In genomic region chr3:156816794-156817741, GRCh38 we compare ENCODE assay signal across 8 cellular contexts. TPM values are rescaled to one million over a fixed set of nuclear protein-coding genes. Genes with fewer than 3 reads are reported as not detected.
A peak's percentile ranks its signal among the peaks of the same experiment; 100 is the strongest.
DNase-seq lines count a peak whose midpoint lies in the region; ATAC-seq and TF ChIP-seq lines count a peak whose summit lies in the region.

No MANE protein-coding gene starts in this region.

- peak; percentile 66 for TF ChIP-seq POLR2A in GM19193 (IDR thresholded peaks at IDR 0.05; ENCODE audit: extremely low read depth, insufficient read depth, insufficient read length)

- DNase-seq in C1 segment of cervical spinal cord (lab: John Stamatoyannopoulos, UW) (peak; percentile 26 to 84 (median 59)), NCI-H748 treated with DMSO at 0.1 percent for 48 hours (lab: John Stamatoyannopoulos, UW) (peak; percentile 55), mesenteric fat pad (ENCODE audit: low spot score) (peak; percentile 95)
- peak; percentile 54 to 80 (median 63) for DNase-seq in activated CD8-positive, alpha-beta memory T cell treated with anti-CD3 and anti-CD28 coated beads for 48 hours (ENCODE audit: low read depth in 2 of 3, low spot score in 2 of 3)
- DNase-seq in effector memory CD8-positive, alpha-beta T cell: peak; percentile 74 to 75 (median 75)
- peak; percentile 71 for DNase-seq in stimulated activated CD8-positive, alpha-beta memory T cell treated with anti-CD3 and anti-CD28 coated beads, Interleukin-15, amount 100 ng/mL, for 24 hours (ENCODE audit: low read depth)

- peak overlapping the region; percentile 90 to 91 for H3K4me3 Mint-ChIP-seq in effector memory CD8-positive, alpha-beta T cell

- H3K36me3 Mint-ChIP-seq in effector memory CD8-positive, alpha-beta T cell (ENCODE audit: insufficient read depth): peaks cover 15% of the 10 kb centered on the region

- H3K9me3 Mint-ChIP-seq in effector memory CD8-positive, alpha-beta T cell: no peaks in the 10 kb centered on the region

- peak; percentile 66 for ATAC-seq in HG03342 (IDR thresholded peaks at IDR 0.05; ENCODE audit: unreplicated experiment)
- ATAC-seq in effector memory CD8-positive, alpha-beta T cell (replicated peaks): peak; percentile 85

- H3K4me1 Mint-ChIP-seq in effector memory CD8-positive, alpha-beta T cell (ENCODE audit: low read depth in 2 of 2): peaks cover 16 to 25% of the 10 kb centered on the region in 2 donors

- H3K27me3 Mint-ChIP-seq in effector memory CD8-positive, alpha-beta T cell: no peaks in the 10 kb centered on the region

- H3K27ac Mint-ChIP-seq in effector memory CD8-positive, alpha-beta T cell: peak overlapping the region; percentile 77 to 91

RNA-seq across cellular contexts. Expression of gene LEKR1, which starts 9.1 kb away (rescaled TPM):
- total RNA-seq in mesenteric fat pad: 1.2 TPM

Comparison
In these comparisons a context has a peak if more than half of its experiments do, and no peak if none do; other contexts are left out.
1. Peak in every context shown above with its lines: DNase-seq and ATAC-seq.